In genomic region chr7:151631968-151632749, GRCh38 we compare ENCODE assay signal across 8 cellular contexts.
DNase-seq lines count a peak whose midpoint lies in the region; ATAC-seq and TF ChIP-seq lines count a peak whose summit lies in the region.

No MANE protein-coding gene starts in this region.

- H3K9me3 Mint-ChIP-seq in Calu3 (ENCODE audit: low read depth, unreplicated experiment) = peaks cover 3% of the 10 kb centered on the region

- DNase-seq in Calu3 = peak; percentile 92
- peak; percentile 95 for DNase-seq in activated T-cell treated with anti-CD3 and anti-CD28 coated beads, Interleukin-2, amount 50 U/mL, for 1 hour
- DNase-seq in stimulated activated CD8-positive, alpha-beta memory T cell treated with anti-CD3 and anti-CD28 coated beads, Interleukin-7, amount 100 ng/mL, for 48 hours (ENCODE audit: extremely low read depth in 1 of 2, low read depth in 1 of 2) = peak; percentile 73 to 78

- peak overlapping the region; percentile 42 for H3K27ac Mint-ChIP-seq in Calu3 (ENCODE audit: unreplicated experiment)

- H3K36me3 ChIP-seq in OCI-LY3 (replicated peaks; ENCODE audit: low read depth, low read length) (no peaks in the 10 kb centered on the region), esophagus (ENCODE audit: control insufficient read depth in 2 of 2, insufficient read depth in 2 of 2, low read length in 1 of 2) (no peaks in the 10 kb centered on the region), muscle layer of duodenum (ENCODE audit: control insufficient read depth in 1 of 2, insufficient read depth in 2 of 2, low read length in 2 of 2) (no peaks in the 10 kb centered on the region)

- H3K27me3 ChIP-seq in OCI-LY3 (ENCODE audit: low read depth, low read length) (peaks cover 24% of the 10 kb centered on the region), esophagus (ENCODE audit: control insufficient read depth in 1 of 2, insufficient read depth in 2 of 2, low read length in 2 of 2) (no peaks in the 10 kb centered on the region), muscle layer of duodenum (ENCODE audit: low read depth, low read length) (no peaks in the 10 kb centered on the region)

- H3K9me3 ChIP-seq in OCI-LY3 (ENCODE audit: insufficient read depth, low read length) (no peaks in the 10 kb centered on the region), esophagus (ENCODE audit: control insufficient read depth in 2 of 2, insufficient read depth in 1 of 2, low read depth in 1 of 2, low read length in 1 of 2) (no peaks in the 10 kb centered on the region), muscle layer of duodenum (ENCODE audit: control insufficient read depth in 1 of 2, low read length in 2 of 2) (no peaks in the 10 kb centered on the region)

- BruUV-seq in Calu3 (replicated peaks; lab: Mats Ljungman, UMichigan) = no TSS peak

- intact Hi-C loops in Calu3 (cut with micrococcal nuclease; ENCODE audit: unreplicated experiment) = loop anchor here (2.0 kb wide), 1 partner anchor 63 kb away; no protein-coding TSS in a partner anchor

- peak overlapping the region; percentile 78 for H3K4me3 Mint-ChIP-seq in Calu3 (ENCODE audit: low read depth, unreplicated experiment)

- CTCF ChIA-PET in Calu3 (lab: Charles Lee) = interaction anchor here (0.6 to 1.7 kb wide), 11 partner anchors 58 to 561 kb away, joined by 3 to 9 read pairs (median 3); no protein-coding TSS in a partner anchor

- 1% methylated on average over 20 to 108 of the region's 108 CpGs for WGBS in esophagus, 2 donors

- ATAC-seq in GM19455 (IDR thresholded peaks at IDR 0.05; ENCODE audit: unreplicated experiment) (peak; percentile 71), HG03571 (IDR thresholded peaks at IDR 0.05; ENCODE audit: unreplicated experiment) (peak; percentile 68)

- H3K36me3 Mint-ChIP-seq in Calu3 (ENCODE audit: insufficient read depth, unreplicated experiment) = peaks cover 17% of the 10 kb centered on the region

- H3K4me1 ChIP-seq in OCI-LY3 (ENCODE audit: low read length) (peaks cover 14% of the 10 kb centered on the region), esophagus (ENCODE audit: control insufficient read depth in 2 of 2, insufficient read depth in 2 of 2, low read length in 1 of 2) (peaks cover 3% of the 10 kb centered on the region in 2 donors), muscle layer of duodenum (ENCODE audit: control insufficient read depth in 1 of 2, insufficient read depth in 2 of 2, low read length in 2 of 2) (peaks cover 6 to 11% of the 10 kb centered on the region in 2 donors)

- H3K4me3 ChIP-seq in OCI-LY3 (ENCODE audit: low read length) = peak overlapping the region; percentile 88
- H3K4me3 ChIP-seq in esophagus (ENCODE audit: low read depth in 1 of 2, low read length in 2 of 2) = peak overlapping the region; percentile 58 to 63
- H3K4me3 ChIP-seq in muscle layer of duodenum (ENCODE audit: low read depth in 1 of 2, low read length in 2 of 2) = peak overlapping the region; percentile 74 to 84

- H3K4me1 Mint-ChIP-seq in Calu3 (ENCODE audit: low read depth, unreplicated experiment) = peaks cover 10% of the 10 kb centered on the region

- peak overlapping the region; percentile 43 for H3K9ac ChIP-seq in OCI-LY3 (ENCODE audit: low read length)

- peak overlapping the region; percentile 95 for H3K4me2 ChIP-seq in OCI-LY3 (ENCODE audit: low read length)

- TF ChIP-seq CTCF in Calu3 (IDR thresholded peaks at IDR 0.05; ENCODE audit: unreplicated experiment) = no peak
- TF ChIP-seq CTCF in OCI-LY3 (IDR thresholded peaks at IDR 0.05; ENCODE audit: low read depth, low read length) = peak; percentile 21; the same call in 1 of the 2 replicates

- no peaks in the 10 kb centered on the region for H3K79me2 ChIP-seq in OCI-LY3 (ENCODE audit: low read length)

- no peaks in the 10 kb centered on the region for H4K20me1 ChIP-seq in OCI-LY3 (ENCODE audit: insufficient read depth, low read length)

- H3K27ac ChIP-seq in OCI-LY3 (ENCODE audit: low read length) = no peak overlapping the region
- H3K27ac ChIP-seq in esophagus (ENCODE audit: low read depth in 2 of 2, low read length in 1 of 2) = peak overlapping the region; percentile 87 to 94
- peak overlapping the region; percentile 96 for H3K27ac ChIP-seq in muscle layer of duodenum (ENCODE audit: low read length)

- peak overlapping the region; percentile 84; the same call in 1 of the 2 replicates for H2AFZ ChIP-seq in OCI-LY3 (ENCODE audit: low read depth, low read length)

- no peaks in the 10 kb centered on the region for H3K27me3 Mint-ChIP-seq in Calu3 (ENCODE audit: unreplicated experiment)
